In genomic region chr12:51806896-51807295, GRCh38 we compare ENCODE assay signal across 19 cellular contexts. TPM values are rescaled to one million over a fixed set of nuclear protein-coding genes. Genes with fewer than 3 reads are reported as not detected.
DNase-seq lines count a peak whose midpoint lies in the region; ATAC-seq and TF ChIP-seq lines count a peak whose summit lies in the region.
"Had no signal": no experiment of that assay in that cellular context is flagged by ENCODE, and none has a peak within 500 bp of the region (broad histone marks: within the 10 kb centered on the region; RNA-seq: fewer than 3 reads in every experiment).

No MANE protein-coding gene starts in this region.

- H3K9me3 Mint-ChIP-seq in WTC11, result no peaks in the 10 kb centered on the region
- H3K9me3 Mint-ChIP-seq: CD4-positive, alpha-beta T cell; CD8-positive, alpha-beta T cell had no signal

- DNase-seq in G401 (ENCODE audit: low spot score), result peak; percentile 84
- no peak for DNase-seq in WTC11 (ENCODE audit: low spot score)
- peak; percentile 81 for DNase-seq in cerebellar cortex (ENCODE audit: low spot score)
- no peak for DNase-seq in right atrium auricular region (ENCODE audit: low spot score)
- DNase-seq in NK-92 treated with Interleukin-12 subunit alpha and Interleukin-12 subunit beta, amount 100 ng/mL, for 24 hours (lab: John Stamatoyannopoulos, UW), result no peak
- no peak for DNase-seq in NCI-H2029 (lab: John Stamatoyannopoulos, UW)
- DNase-seq: AML-193; Caco-2; Calu3; CD4-positive, alpha-beta T cell; CD8-positive, alpha-beta T cell; DMS79 treated with DMSO at 0.1 percent for 48 hours; GDM1 had no signal

- peak overlapping the region; percentile 42; the same call in 1 of the 2 replicates for H3K27ac Mint-ChIP-seq in WTC11
- H3K27ac Mint-ChIP-seq: B cell; CD4-positive, alpha-beta T cell; CD8-positive, alpha-beta T cell had no signal

- H3K4me1 Mint-ChIP-seq in WTC11, result no peaks in the 10 kb centered on the region

- no peak for TF ChIP-seq CTCF in WTC11 (IDR thresholded peaks at IDR 0.05)
- no peak for TF ChIP-seq CTCF in right atrium auricular region (IDR thresholded peaks at IDR 0.05)

- no peak overlapping the region for H3K4me3 Mint-ChIP-seq in WTC11
- H3K4me3 Mint-ChIP-seq: B cell; CD4-positive, alpha-beta T cell; CD8-positive, alpha-beta T cell had no signal

- ATAC-seq in WTC11, result no peak
- ATAC-seq: A549; CD8-positive, alpha-beta T cell; GM12878 had no signal

- POLR2A ChIA-PET in WTC11 (lab: Charles Lee), result no interaction called here

- in situ Hi-C loops in G401 (cut with HindIII; ENCODE audit: low sequenced_read_pairs), result no loop called here

- no peaks in the 10 kb centered on the region for H3K27me3 ChIP-seq in right atrium auricular region
- H3K27me3 ChIP-seq: BLaER1 treated with 17β-estradiol and CSF1 and Interleukin-3, amounts not matched to agents 10 nM and 100 nM had no signal

- no peaks in the 10 kb centered on the region for H3K27me3 Mint-ChIP-seq in WTC11 (ENCODE audit: low read depth)
- H3K27me3 Mint-ChIP-seq: CD4-positive, alpha-beta T cell had no signal

- no peak overlapping the region for H3K4me3 ChIP-seq in right atrium auricular region
- H3K4me3 ChIP-seq: A549; BLaER1 treated with 17β-estradiol and CSF1 and Interleukin-3, amounts not matched to agents 10 nM and 100 nM; GM12878 had no signal

- H3K27ac ChIP-seq in right atrium auricular region, result no peak overlapping the region
- H3K27ac ChIP-seq: 22Rv1; A549; BLaER1 treated with 17β-estradiol and CSF1 and Interleukin-3, amounts not matched to agents 10 nM and 100 nM; C4-2B had no signal

- no peaks in the 10 kb centered on the region for H3K9me3 ChIP-seq in right atrium auricular region
- H3K9me3 ChIP-seq: A549; BLaER1 treated with 17β-estradiol and CSF1 and Interleukin-3, amounts not matched to agents 10 nM and 100 nM; Caco-2 had no signal

- CTCF ChIA-PET in WTC11 (lab: Charles Lee), result interaction anchor here (1.2 kb wide), 2 partner anchors 14 to 69 kb away, joined by 3 read pairs; no protein-coding TSS in a partner anchor

- H3K4me1 ChIP-seq in right atrium auricular region, result peaks cover 0 to 3% of the 10 kb centered on the region in 2 donors
- H3K4me1 ChIP-seq: A549, Caco-2 had no signal

- no peaks in the 10 kb centered on the region for H3K36me3 Mint-ChIP-seq in WTC11
- H3K36me3 Mint-ChIP-seq: CD8-positive, alpha-beta T cell had no signal

- H3K36me3 ChIP-seq in right atrium auricular region, result no peaks in the 10 kb centered on the region
- H3K36me3 ChIP-seq: BLaER1 treated with 17β-estradiol and CSF1 and Interleukin-3, amounts not matched to agents 10 nM and 100 nM had no signal

TF ChIP-seq in WTC11, 78 proteins besides CTCF, POLR2A, EP300 and RAD21:
- TF ChIP-seq NR3C1 (CRISPR knock-in tag; conservative IDR thresholded peaks at IDR 0.05; ENCODE audit: low read depth) (no peak), NFATC4 (CRISPR knock-in tag; IDR thresholded peaks at IDR 0.05) (no peak), NR1H2 (CRISPR knock-in tag; IDR thresholded peaks at IDR 0.05) (no peak), ZNF121 (CRISPR knock-in tag; IDR thresholded peaks at IDR 0.05) (no peak), ZBTB21 (CRISPR knock-in tag; IDR thresholded peaks at IDR 0.05; ENCODE audit: borderline replicate concordance) (no peak), E2F1 (CRISPR knock-in tag; IDR thresholded peaks at IDR 0.05) (no peak), TCF7 (CRISPR knock-in tag; IDR thresholded peaks at IDR 0.05; ENCODE audit: low read depth) (no peak), JAZF1 (CRISPR knock-in tag; IDR thresholded peaks at IDR 0.05) (no peak), FOXP1 (CRISPR knock-in tag; IDR thresholded peaks at IDR 0.05; ENCODE audit: borderline replicate concordance) (no peak)
- TF ChIP-seq, protein P1, sequence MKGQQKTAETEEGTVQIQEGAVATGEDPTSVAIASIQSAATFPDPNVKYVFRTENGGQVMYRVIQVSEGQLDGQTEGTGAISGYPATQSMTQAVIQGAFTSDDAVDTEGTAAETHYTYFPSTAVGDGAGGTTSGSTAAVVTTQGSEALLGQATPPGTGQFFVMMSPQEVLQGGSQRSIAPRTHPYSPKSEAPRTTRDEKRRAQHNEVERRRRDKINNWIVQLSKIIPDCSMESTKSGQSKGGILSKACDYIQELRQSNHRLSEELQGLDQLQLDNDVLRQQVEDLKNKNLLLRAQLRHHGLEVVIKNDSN (CRISPR knock-in tag; IDR thresholded peaks at IDR 0.05), result no peak

RNA-seq across cellular contexts. Expression of gene FIGNL2, which starts 41.6 kb away (rescaled TPM):
- total RNA-seq in G401 (2014; rRNA removed; shearing (Covaris generic)), result 11.1 and 12.8 TPM in 2 replicates
- total RNA-seq in WTC11 (2021) (9.9 to 10.3 TPM (median 10.0 TPM) in 3 replicates), right atrium auricular region (under 1 TPM; 0.19 to 0.24 TPM)
- total RNA-seq: Calu3, GM12878 had no signal

Comparison
In these comparisons a context has a peak if more than half of its experiments do, and no peak if none do; other contexts are left out.
1. DNase-seq: peak in G401 (single experiment) and cerebellar cortex (single experiment); none in WTC11 (single experiment), right atrium auricular region (single experiment), NK-92 treated with Interleukin-12 subunit alpha and Interleukin-12 subunit beta, amount 100 ng/mL, for 24 hours (single experiment) and NCI-H2029 (single experiment).